Comparison of ENCODE assay signal across 13 cellular contexts in genomic region chr10:11049772-11050171, GRCh38.
"Had no signal": no experiment of that assay in that cellular context is flagged by ENCODE, and none has a peak within 500 bp of the region (broad histone marks: within the 10 kb centered on the region; RNA-seq: fewer than 3 reads in every experiment).

No MANE protein-coding gene starts in this region.

- H3K36me3 ChIP-seq: brain microvascular endothelial cell, lower lobe of right lung, neutrophil, right lobe of liver had no signal

- ATAC-seq: stimulated activated naive B cell treated with anti-CD40 and anti-IgM and Interleukin-4, amounts not matched to agents 10 μg/mL and 1 μg/mL and 100 μg/mL, for 72 hours had no signal

- H3K9me3 ChIP-seq: lower lobe of right lung, neutrophil, right lobe of liver had no signal

- H3K4me3 ChIP-seq: hepatocyte, lower lobe of right lung, right lobe of liver had no signal

- H3K4me1 ChIP-seq: right lobe of liver had no signal

- H3K27me3 ChIP-seq: brain microvascular endothelial cell, right lobe of liver had no signal

- H3K27ac ChIP-seq: brain microvascular endothelial cell, hepatocyte, lower lobe of right lung, neutrophil, right lobe of liver had no signal

- DNase-seq: activated CD4-positive, alpha-beta T cell treated with anti-CD3 and anti-CD28 coated beads, Interleukin-2, amount 50 U/mL, for 1 hour; amniotic stem cell; brain microvascular endothelial cell; foreskin melanocyte; kidney; lower lobe of right lung; naive B cell; right lobe of liver; stimulated activated CD4-positive, alpha-beta T cell treated with anti-CD3 and anti-CD28 coated beads, Interleukin-2, amount 100 ng/mL, for 24 hours; stimulated activated naive B cell treated with anti-CD40 and anti-IgM and Interleukin-4, amounts not matched to agents 10 μg/mL and 1 μg/mL and 100 μg/mL, for 72 hours; substantia nigra had no signal
